Comparison of ENCODE assay signal across 29 cellular contexts in genomic region chr20:59630526-59630925, GRCh38. TPM values are rescaled to one million over a fixed set of nuclear protein-coding genes. Genes with fewer than 3 reads are reported as not detected.
"Had no signal": no experiment of that assay in that cellular context is flagged by ENCODE, and none has a peak within 500 bp of the region (broad histone marks: within the 10 kb centered on the region; RNA-seq: fewer than 3 reads in every experiment).

No MANE protein-coding gene starts in this region.

- H3K4me1 Mint-ChIP-seq: activated B cell treated with CpG ODN at 0.5 μM for 24 hours; activated CD4-positive, alpha-beta T cell treated with anti-CD3 and anti-CD28 coated beads, Interleukin-2, amount 10 ng/mL, durations not matched to agents 24 days and 14 days; activated CD8-positive, alpha-beta memory T cell treated with anti-CD3 and anti-CD28 coated beads, Interleukin-2, amount 10 ng/mL, durations not matched to agents 7 days and 5 days; activated naive CD4-positive, alpha-beta T cell treated with anti-CD3 and anti-CD28 coated beads, Interleukin-2, amount 10 ng/mL, durations not matched to agents 7 days and 5 days; activated naive CD8-positive, alpha-beta T cell treated with anti-CD3 and anti-CD28 coated beads for 36 hours had no signal

- DNase-seq: activated B cell treated with CpG ODN at 0.5 μM for 24 hours; activated CD4-positive, alpha-beta T cell treated with anti-CD3 and anti-CD28 coated beads for 1 hour; activated CD4-positive, alpha-beta T cell treated with anti-CD3 and anti-CD28 coated beads, Interleukin-2, amount 10 ng/mL, durations not matched to agents 24 days and 14 days; activated CD4-positive, alpha-beta T cell treated with anti-CD3 and anti-CD28 coated beads, Interleukin-2, amount 50 U/mL, for 48 hours; activated gamma-delta T cell; activated naive CD4-positive, alpha-beta T cell treated with anti-CD3 and anti-CD28 coated beads, Interleukin-2, amount 10 ng/mL, durations not matched to agents 7 days and 5 days; activated naive CD8-positive, alpha-beta T cell treated with anti-CD3 and anti-CD28 coated beads for 36 hours; activated T-cell treated with anti-CD3 and anti-CD28 coated beads, Interleukin-2, amount 50 U/mL, for 24 hours; anterior cingulate cortex; central memory CD4-positive, alpha-beta T cell; NCI-H1092; NCI-H1417; NCI-H1694 treated with DMSO at 0.1 percent for 48 hours; NCI-H2029 treated with DMSO at 0.1 percent for 48 hours; NCI-H345; NCI-H510A; NCI-H526 treated with DMSO at 0.1 percent for 48 hours; NCI-H82; OCI-M1; Right ventricle myocardium superior; RPMI8226; SJCRH30; SK-N-SH; T-helper 9 cell had no signal

- H3K27ac Mint-ChIP-seq: activated B cell treated with CpG ODN at 0.5 μM for 24 hours; activated CD4-positive, alpha-beta T cell treated with anti-CD3 and anti-CD28 coated beads, Interleukin-2, amount 10 ng/mL, durations not matched to agents 24 days and 14 days; activated CD8-positive, alpha-beta memory T cell treated with anti-CD3 and anti-CD28 coated beads, Interleukin-2, amount 10 ng/mL, durations not matched to agents 7 days and 5 days; activated naive CD4-positive, alpha-beta T cell treated with anti-CD3 and anti-CD28 coated beads, Interleukin-2, amount 10 ng/mL, durations not matched to agents 7 days and 5 days; activated naive CD8-positive, alpha-beta T cell treated with anti-CD3 and anti-CD28 coated beads for 36 hours; activated T-cell treated with anti-CD3 and anti-CD28 coated beads, Interleukin-2, amount 50 U/mL, for 24 hours; activated T-helper 1 cell treated with anti-CD3 and anti-CD28 coated beads, Interleukin-12 subunit alpha, Interleukin-12 subunit beta, Interleukin-2, Interleukin-4 antibody, amounts not matched to agents 30 ng/mL and 10 ng/mL and 1 ng/mL, durations not matched to agents 14 hours and 24 hours and 36 hours had no signal

- H3K27ac ChIP-seq: KMS-11, SJCRH30 had no signal

- H3K36me3 Mint-ChIP-seq: activated CD8-positive, alpha-beta memory T cell treated with anti-CD3 and anti-CD28 coated beads, Interleukin-2, amount 10 ng/mL, durations not matched to agents 7 days and 5 days; activated naive CD4-positive, alpha-beta T cell treated with anti-CD3 and anti-CD28 coated beads, Interleukin-2, amount 10 ng/mL, durations not matched to agents 7 days and 5 days; activated naive CD8-positive, alpha-beta T cell treated with anti-CD3 and anti-CD28 coated beads for 36 hours had no signal

- H3K27me3 Mint-ChIP-seq: activated CD4-positive, alpha-beta T cell treated with anti-CD3 and anti-CD28 coated beads, Interleukin-2, amount 10 ng/mL, durations not matched to agents 24 days and 14 days; activated CD8-positive, alpha-beta memory T cell treated with anti-CD3 and anti-CD28 coated beads, Interleukin-2, amount 10 ng/mL, durations not matched to agents 7 days and 5 days had no signal

- H3K4me3 Mint-ChIP-seq: activated B cell treated with CpG ODN at 0.5 μM for 24 hours; activated CD4-positive, alpha-beta T cell treated with anti-CD3 and anti-CD28 coated beads, Interleukin-2, amount 10 ng/mL, durations not matched to agents 24 days and 14 days; activated CD8-positive, alpha-beta memory T cell treated with anti-CD3 and anti-CD28 coated beads, Interleukin-2, amount 10 ng/mL, durations not matched to agents 7 days and 5 days; activated naive CD4-positive, alpha-beta T cell treated with anti-CD3 and anti-CD28 coated beads, Interleukin-2, amount 10 ng/mL, durations not matched to agents 7 days and 5 days; activated naive CD8-positive, alpha-beta T cell treated with anti-CD3 and anti-CD28 coated beads for 36 hours; activated T-cell treated with anti-CD3 and anti-CD28 coated beads, Interleukin-2, amount 50 U/mL, for 24 hours; activated T-helper 1 cell treated with anti-CD3 and anti-CD28 coated beads, Interleukin-12 subunit alpha, Interleukin-12 subunit beta, Interleukin-2, Interleukin-4 antibody, amounts not matched to agents 30 ng/mL and 10 ng/mL and 1 ng/mL, durations not matched to agents 14 hours and 24 hours and 36 hours had no signal

- ATAC-seq: activated CD8-positive, alpha-beta memory T cell treated with anti-CD3 and anti-CD28 coated beads, Interleukin-2, amount 10 ng/mL, durations not matched to agents 7 days and 5 days; Panc1 had no signal

- H3K9me3 Mint-ChIP-seq: activated B cell treated with CpG ODN at 0.5 μM for 24 hours; activated CD4-positive, alpha-beta T cell treated with anti-CD3 and anti-CD28 coated beads, Interleukin-2, amount 10 ng/mL, durations not matched to agents 24 days and 14 days; activated naive CD4-positive, alpha-beta T cell treated with anti-CD3 and anti-CD28 coated beads, Interleukin-2, amount 10 ng/mL, durations not matched to agents 7 days and 5 days; activated naive CD8-positive, alpha-beta T cell treated with anti-CD3 and anti-CD28 coated beads for 36 hours; activated T-cell treated with anti-CD3 and anti-CD28 coated beads, Interleukin-2, amount 50 U/mL, for 24 hours; activated T-helper 1 cell treated with anti-CD3 and anti-CD28 coated beads, Interleukin-12 subunit alpha, Interleukin-12 subunit beta, Interleukin-2, Interleukin-4 antibody, amounts not matched to agents 30 ng/mL and 10 ng/mL and 1 ng/mL, durations not matched to agents 14 hours and 24 hours and 36 hours had no signal

RNA-seq across cellular contexts. Expression of gene PHACTR3, which starts 26.2 kb away (rescaled TPM):
- total RNA-seq: activated B cell treated with CpG ODN at 0.5 μM for 24 hours; activated CD4-positive, alpha-beta T cell treated with anti-CD3 and anti-CD28 coated beads, Interleukin-2, amount 10 ng/mL, durations not matched to agents 24 days and 14 days; activated CD8-positive, alpha-beta memory T cell treated with anti-CD3 and anti-CD28 coated beads, Interleukin-2, amount 10 ng/mL, durations not matched to agents 7 days and 5 days; activated naive CD8-positive, alpha-beta T cell treated with anti-CD3 and anti-CD28 coated beads for 36 hours; activated T-helper 1 cell treated with anti-CD3 and anti-CD28 coated beads, Interleukin-12 subunit alpha, Interleukin-12 subunit beta, Interleukin-2, Interleukin-4 antibody, amounts not matched to agents 30 ng/mL and 10 ng/mL and 1 ng/mL, durations not matched to agents 14 hours and 24 hours and 36 hours; SJCRH30; T-helper 1 cell treated with Interleukin-12 subunit alpha and Interleukin-12 subunit beta and Interleukin-4 antibody, amounts not matched to agents 30 ng/mL and 1 ng/mL, for 36 hours had no signal
